Comparison of ENCODE assay signal across 1 cellular context in the genomic region with DNA sequence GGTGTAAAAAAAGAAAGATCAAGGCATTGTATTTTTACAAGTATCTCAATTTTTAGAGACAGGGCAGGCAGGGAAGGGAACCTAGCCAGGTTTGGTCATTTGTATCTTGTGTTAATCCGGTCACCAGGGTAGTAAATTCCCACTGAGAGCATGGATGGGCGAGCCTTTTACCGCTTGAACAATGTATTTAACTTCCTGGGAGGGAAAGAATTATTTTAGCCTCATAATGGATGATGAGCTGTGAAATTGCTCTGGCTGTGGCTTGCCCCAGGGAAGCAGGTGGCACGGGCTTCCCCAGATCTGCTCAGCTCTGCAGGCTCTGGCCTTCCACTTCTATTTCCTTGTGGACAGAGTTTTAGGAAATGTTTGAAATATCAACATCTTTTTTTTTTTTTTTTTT.
A peak's percentile ranks its signal among the peaks of the same experiment; 100 is the strongest.
TF ChIP-seq lines count a peak whose summit lies in the region.

No MANE protein-coding gene starts in this region.

TF ChIP-seq in HEK293, 187 proteins besides CTCF, POLR2A, EP300 and RAD21 (continued from another document and continues in another):
- TF ChIP-seq, protein P1, sequence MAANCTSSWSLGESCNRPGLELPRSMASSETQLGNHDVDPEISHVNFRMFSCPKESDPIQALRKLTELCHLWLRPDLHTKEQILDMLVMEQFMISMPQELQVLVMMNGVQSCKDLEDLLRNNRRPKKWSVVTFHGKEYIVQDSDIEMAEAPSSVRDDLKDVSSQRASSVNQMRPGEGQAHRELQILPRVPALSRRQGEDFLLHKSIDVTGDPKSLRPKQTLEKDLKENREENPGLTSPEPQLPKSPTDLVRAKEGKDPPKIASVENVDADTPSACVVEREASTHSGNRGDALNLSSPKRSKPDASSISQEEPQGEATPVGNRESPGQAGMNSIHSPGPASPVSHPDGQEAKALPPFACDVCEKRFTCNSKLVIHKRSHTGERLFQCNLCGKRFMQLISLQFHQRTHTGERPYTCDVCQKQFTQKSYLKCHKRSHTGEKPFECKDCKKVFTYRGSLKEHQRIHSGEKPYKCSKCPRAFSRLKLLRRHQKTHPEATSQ (tag by site-specific recombination; IDR thresholded peaks at IDR 0.05): no peak
- TF ChIP-seq ZNF664 (tag by site-specific recombination; IDR thresholded peaks at IDR 0.05) (0 out of 2 replicates have a peak, but pooled peaks have one; percentile 30), ZNF701 (tag by site-specific recombination; IDR thresholded peaks at IDR 0.05) (no peak), SP7 (tag by site-specific recombination; IDR thresholded peaks at IDR 0.05) (peak; percentile 86), FEZF1 (tag by site-specific recombination; IDR thresholded peaks at IDR 0.05) (peak; percentile 91), ZNF501 (tag by site-specific recombination; IDR thresholded peaks at IDR 0.05) (no peak), ZNF626 (tag by site-specific recombination; IDR thresholded peaks at IDR 0.05) (no peak), ZNF416 (tag by site-specific recombination; IDR thresholded peaks at IDR 0.05) (no peak), ZIC2 (tag by site-specific recombination; IDR thresholded peaks at IDR 0.05) (peak; percentile 89), ZNF146 (tag by site-specific recombination; IDR thresholded peaks at IDR 0.05) (no peak), ZNF600 (tag by site-specific recombination; IDR thresholded peaks at IDR 0.05) (peak; percentile 42; the same call in 1 of the 2 replicates), ZNF175 (tag by site-specific recombination; IDR thresholded peaks at IDR 0.05) (no peak), ZNF549 (tag by site-specific recombination; IDR thresholded peaks at IDR 0.05) (no peak), EGR2 (tag by site-specific recombination; IDR thresholded peaks at IDR 0.05; ENCODE audit: low read depth) (no peak), WT1 (tag by site-specific recombination; IDR thresholded peaks at IDR 0.05) (peak; percentile 87), SCRT2 (tag by site-specific recombination; IDR thresholded peaks at IDR 0.05) (no peak), ZNF138 (tag by site-specific recombination; IDR thresholded peaks at IDR 0.05; ENCODE audit: borderline replicate concordance) (no peak), PRDM1 (tag by site-specific recombination; IDR thresholded peaks at IDR 0.05) (no peak), ZNF677 (tag by site-specific recombination; IDR thresholded peaks at IDR 0.05) (no peak), KLF10 (tag by site-specific recombination; IDR thresholded peaks at IDR 0.05) (no peak), ZNF266 (tag by site-specific recombination; IDR thresholded peaks at IDR 0.05; ENCODE audit: low read depth) (no peak), GLIS1 (tag by site-specific recombination; IDR thresholded peaks at IDR 0.05) (peak; percentile 95), ZNF791 (tag by site-specific recombination; IDR thresholded peaks at IDR 0.05) (no peak), ZNF184 (tag by site-specific recombination; IDR thresholded peaks at IDR 0.05) (no peak), ZFP69B (tag by site-specific recombination; IDR thresholded peaks at IDR 0.05) (no peak)
- TF ChIP-seq, protein P2, sequence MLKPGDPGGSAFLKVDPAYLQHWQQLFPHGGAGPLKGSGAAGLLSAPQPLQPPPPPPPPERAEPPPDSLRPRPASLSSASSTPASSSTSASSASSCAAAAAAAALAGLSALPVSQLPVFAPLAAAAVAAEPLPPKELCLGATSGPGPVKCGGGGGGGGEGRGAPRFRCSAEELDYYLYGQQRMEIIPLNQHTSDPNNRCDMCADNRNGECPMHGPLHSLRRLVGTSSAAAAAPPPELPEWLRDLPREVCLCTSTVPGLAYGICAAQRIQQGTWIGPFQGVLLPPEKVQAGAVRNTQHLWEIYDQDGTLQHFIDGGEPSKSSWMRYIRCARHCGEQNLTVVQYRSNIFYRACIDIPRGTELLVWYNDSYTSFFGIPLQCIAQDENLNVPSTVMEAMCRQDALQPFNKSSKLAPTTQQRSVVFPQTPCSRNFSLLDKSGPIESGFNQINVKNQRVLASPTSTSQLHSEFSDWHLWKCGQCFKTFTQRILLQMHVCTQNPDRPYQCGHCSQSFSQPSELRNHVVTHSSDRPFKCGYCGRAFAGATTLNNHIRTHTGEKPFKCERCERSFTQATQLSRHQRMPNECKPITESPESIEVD (tag by site-specific recombination; IDR thresholded peaks at IDR 0.05): peak; percentile 93
- TF ChIP-seq, protein P3, sequence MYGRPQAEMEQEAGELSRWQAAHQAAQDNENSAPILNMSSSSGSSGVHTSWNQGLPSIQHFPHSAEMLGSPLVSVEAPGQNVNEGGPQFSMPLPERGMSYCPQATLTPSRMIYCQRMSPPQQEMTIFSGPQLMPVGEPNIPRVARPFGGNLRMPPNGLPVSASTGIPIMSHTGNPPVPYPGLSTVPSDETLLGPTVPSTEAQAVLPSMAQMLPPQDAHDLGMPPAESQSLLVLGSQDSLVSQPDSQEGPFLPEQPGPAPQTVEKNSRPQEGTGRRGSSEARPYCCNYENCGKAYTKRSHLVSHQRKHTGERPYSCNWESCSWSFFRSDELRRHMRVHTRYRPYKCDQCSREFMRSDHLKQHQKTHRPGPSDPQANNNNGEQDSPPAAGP (tag by site-specific recombination; IDR thresholded peaks at IDR 0.05): peak; percentile 89
- TF ChIP-seq, protein P4, sequence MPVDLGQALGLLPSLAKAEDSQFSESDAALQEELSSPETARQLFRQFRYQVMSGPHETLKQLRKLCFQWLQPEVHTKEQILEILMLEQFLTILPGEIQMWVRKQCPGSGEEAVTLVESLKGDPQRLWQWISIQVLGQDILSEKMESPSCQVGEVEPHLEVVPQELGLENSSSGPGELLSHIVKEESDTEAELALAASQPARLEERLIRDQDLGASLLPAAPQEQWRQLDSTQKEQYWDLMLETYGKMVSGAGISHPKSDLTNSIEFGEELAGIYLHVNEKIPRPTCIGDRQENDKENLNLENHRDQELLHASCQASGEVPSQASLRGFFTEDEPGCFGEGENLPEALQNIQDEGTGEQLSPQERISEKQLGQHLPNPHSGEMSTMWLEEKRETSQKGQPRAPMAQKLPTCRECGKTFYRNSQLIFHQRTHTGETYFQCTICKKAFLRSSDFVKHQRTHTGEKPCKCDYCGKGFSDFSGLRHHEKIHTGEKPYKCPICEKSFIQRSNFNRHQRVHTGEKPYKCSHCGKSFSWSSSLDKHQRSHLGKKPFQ (tag by site-specific recombination; IDR thresholded peaks at IDR 0.05): peak; percentile 61
- TF ChIP-seq, protein P5, sequence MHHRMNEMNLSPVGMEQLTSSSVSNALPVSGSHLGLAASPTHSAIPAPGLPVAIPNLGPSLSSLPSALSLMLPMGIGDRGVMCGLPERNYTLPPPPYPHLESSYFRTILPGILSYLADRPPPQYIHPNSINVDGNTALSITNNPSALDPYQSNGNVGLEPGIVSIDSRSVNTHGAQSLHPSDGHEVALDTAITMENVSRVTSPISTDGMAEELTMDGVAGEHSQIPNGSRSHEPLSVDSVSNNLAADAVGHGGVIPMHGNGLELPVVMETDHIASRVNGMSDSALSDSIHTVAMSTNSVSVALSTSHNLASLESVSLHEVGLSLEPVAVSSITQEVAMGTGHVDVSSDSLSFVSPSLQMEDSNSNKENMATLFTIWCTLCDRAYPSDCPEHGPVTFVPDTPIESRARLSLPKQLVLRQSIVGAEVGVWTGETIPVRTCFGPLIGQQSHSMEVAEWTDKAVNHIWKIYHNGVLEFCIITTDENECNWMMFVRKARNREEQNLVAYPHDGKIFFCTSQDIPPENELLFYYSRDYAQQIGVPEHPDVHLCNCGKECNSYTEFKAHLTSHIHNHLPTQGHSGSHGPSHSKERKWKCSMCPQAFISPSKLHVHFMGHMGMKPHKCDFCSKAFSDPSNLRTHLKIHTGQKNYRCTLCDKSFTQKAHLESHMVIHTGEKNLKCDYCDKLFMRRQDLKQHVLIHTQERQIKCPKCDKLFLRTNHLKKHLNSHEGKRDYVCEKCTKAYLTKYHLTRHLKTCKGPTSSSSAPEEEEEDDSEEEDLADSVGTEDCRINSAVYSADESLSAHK (tag by site-specific recombination; IDR thresholded peaks at IDR 0.05): peak; percentile 47; the same call in 1 of the 2 replicates
- TF ChIP-seq, protein P6, sequence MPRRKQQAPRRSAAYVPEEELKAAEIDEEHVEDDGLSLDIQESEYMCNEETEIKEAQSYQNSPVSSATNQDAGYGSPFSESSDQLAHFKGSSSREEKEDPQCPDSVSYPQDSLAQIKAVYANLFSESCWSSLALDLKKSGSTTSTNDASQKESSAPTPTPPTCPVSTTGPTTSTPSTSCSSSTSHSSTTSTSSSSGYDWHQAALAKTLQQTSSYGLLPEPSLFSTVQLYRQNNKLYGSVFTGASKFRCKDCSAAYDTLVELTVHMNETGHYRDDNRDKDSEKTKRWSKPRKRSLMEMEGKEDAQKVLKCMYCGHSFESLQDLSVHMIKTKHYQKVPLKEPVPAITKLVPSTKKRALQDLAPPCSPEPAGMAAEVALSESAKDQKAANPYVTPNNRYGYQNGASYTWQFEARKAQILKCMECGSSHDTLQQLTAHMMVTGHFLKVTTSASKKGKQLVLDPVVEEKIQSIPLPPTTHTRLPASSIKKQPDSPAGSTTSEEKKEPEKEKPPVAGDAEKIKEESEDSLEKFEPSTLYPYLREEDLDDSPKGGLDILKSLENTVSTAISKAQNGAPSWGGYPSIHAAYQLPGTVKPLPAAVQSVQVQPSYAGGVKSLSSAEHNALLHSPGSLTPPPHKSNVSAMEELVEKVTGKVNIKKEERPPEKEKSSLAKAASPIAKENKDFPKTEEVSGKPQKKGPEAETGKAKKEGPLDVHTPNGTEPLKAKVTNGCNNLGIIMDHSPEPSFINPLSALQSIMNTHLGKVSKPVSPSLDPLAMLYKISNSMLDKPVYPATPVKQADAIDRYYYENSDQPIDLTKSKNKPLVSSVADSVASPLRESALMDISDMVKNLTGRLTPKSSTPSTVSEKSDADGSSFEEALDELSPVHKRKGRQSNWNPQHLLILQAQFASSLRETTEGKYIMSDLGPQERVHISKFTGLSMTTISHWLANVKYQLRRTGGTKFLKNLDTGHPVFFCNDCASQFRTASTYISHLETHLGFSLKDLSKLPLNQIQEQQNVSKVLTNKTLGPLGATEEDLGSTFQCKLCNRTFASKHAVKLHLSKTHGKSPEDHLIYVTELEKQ (tag by site-specific recombination; IDR thresholded peaks at IDR 0.05; ENCODE audit: borderline replicate concordance): no peak
- TF ChIP-seq, protein P7, sequence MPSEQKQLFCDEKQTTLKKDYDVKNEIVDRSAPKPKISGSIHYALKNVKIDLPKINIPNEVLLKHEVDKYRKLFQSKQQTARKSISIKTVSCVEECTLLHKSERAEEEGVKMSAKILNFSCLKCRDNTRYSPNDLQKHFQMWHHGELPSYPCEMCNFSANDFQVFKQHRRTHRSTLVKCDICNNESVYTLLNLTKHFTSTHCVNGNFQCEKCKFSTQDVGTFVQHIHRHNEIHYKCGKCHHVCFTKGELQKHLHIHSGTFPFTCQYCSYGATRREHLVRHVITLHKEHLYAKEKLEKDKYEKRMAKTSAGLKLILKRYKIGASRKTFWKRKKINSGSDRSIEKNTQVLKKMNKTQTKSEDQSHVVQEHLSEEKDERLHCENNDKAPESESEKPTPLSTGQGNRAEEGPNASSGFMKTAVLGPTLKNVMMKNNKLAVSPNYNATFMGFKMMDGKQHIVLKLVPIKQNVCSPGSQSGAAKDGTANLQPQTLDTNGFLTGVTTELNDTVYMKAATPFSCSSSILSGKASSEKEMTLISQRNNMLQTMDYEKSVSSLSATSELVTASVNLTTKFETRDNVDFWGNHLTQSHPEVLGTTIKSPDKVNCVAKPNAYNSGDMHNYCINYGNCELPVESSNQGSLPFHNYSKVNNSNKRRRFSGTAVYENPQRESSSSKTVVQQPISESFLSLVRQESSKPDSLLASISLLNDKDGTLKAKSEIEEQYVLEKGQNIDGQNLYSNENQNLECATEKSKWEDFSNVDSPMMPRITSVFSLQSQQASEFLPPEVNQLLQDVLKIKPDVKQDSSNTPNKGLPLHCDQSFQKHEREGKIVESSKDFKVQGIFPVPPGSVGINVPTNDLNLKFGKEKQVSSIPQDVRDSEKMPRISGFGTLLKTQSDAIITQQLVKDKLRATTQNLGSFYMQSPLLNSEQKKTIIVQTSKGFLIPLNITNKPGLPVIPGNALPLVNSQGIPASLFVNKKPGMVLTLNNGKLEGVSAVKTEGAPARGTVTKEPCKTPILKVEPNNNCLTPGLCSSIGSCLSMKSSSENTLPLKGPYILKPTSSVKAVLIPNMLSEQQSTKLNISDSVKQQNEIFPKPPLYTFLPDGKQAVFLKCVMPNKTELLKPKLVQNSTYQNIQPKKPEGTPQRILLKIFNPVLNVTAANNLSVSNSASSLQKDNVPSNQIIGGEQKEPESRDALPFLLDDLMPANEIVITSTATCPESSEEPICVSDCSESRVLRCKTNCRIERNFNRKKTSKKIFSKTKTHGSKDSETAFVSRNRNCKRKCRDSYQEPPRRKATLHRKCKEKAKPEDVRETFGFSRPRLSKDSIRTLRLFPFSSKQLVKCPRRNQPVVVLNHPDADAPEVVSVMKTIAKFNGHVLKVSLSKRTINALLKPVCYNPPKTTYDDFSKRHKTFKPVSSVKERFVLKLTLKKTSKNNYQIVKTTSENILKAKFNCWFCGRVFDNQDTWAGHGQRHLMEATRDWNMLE (tag by site-specific recombination; conservative IDR thresholded peaks at IDR 0.05; ENCODE audit: low read depth): no peak
- TF ChIP-seq, protein P8, sequence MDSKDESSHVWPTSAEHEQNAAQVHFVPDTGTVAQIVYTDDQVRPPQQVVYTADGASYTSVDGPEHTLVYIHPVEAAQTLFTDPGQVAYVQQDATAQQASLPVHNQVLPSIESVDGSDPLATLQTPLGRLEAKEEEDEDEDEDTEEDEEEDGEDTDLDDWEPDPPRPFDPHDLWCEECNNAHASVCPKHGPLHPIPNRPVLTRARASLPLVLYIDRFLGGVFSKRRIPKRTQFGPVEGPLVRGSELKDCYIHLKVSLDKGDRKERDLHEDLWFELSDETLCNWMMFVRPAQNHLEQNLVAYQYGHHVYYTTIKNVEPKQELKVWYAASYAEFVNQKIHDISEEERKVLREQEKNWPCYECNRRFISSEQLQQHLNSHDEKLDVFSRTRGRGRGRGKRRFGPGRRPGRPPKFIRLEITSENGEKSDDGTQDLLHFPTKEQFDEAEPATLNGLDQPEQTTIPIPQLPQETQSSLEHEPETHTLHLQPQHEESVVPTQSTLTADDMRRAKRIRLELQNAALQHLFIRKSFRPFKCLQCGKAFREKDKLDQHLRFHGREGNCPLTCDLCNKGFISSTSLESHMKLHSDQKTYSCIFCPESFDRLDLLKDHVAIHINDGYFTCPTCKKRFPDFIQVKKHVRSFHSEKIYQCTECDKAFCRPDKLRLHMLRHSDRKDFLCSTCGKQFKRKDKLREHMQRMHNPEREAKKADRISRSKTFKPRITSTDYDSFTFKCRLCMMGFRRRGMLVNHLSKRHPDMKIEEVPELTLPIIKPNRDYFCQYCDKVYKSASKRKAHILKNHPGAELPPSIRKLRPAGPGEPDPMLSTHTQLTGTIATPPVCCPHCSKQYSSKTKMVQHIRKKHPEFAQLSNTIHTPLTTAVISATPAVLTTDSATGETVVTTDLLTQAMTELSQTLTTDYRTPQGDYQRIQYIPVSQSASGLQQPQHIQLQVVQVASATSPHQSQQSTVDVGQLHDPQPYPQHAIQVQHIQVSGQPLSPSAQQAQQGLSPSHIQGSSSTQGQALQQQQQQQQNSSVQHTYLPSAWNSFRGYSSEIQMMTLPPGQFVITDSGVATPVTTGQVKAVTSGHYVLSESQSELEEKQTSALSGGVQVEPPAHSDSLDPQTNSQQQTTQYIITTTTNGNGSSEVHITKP (tag by site-specific recombination; IDR thresholded peaks at IDR 0.05): no peak
- TF ChIP-seq, protein P9, sequence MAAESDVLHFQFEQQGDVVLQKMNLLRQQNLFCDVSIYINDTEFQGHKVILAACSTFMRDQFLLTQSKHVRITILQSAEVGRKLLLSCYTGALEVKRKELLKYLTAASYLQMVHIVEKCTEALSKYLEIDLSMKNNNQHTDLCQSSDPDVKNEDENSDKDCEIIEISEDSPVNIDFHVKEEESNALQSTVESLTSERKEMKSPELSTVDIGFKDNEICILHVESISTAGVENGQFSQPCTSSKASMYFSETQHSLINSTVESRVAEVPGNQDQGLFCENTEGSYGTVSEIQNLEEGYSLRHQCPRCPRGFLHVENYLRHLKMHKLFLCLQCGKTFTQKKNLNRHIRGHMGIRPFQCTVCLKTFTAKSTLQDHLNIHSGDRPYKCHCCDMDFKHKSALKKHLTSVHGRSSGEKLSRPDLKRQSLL (tag by site-specific recombination; IDR thresholded peaks at IDR 0.05): no peak
